ENCODE assay signal across 29 cellular contexts in the genomic region with DNA sequence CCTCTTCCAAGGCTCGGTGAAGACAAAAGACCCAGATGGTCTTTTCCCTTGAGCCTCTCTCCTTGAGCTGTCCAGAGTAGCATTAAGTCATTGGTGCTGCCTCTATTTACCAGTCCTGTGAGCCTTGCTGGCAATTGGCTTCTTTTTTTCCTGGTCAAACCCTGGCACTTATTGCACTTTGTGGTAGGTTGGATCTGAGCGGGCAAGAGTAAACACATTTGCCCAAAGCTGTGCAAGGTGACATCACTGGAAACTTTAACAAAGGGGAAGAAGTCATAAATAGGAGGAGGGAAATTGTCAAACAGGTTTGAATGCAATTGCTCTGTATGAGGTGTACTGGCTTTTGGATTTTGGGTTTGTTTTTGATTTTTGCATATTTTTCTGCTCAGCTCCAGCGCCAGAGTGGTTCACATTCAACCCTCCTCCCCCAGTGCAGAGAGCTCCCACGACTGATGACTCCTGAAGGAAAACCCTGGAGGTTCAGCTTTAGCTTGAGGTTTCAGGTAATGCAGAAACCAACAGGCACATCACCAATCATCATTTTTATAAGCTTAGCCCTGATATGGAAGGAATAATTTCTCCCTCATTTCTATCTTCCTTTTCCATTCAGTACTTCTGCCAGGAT. TPM values are rescaled to one million over a fixed set of nuclear protein-coding genes. Genes with fewer than 3 reads are reported as not detected.
A peak's percentile ranks its signal among the peaks of the same experiment; 100 is the strongest.
DNase-seq lines count a peak whose midpoint lies in the region; ATAC-seq, FAIRE-seq and TF ChIP-seq lines count a peak whose summit lies in the region.
"Had no signal": no experiment of that assay in that cellular context is flagged by ENCODE, and none has a peak within 500 bp of the region (broad histone marks: within the 10 kb centered on the region; RNA-seq: fewer than 3 reads in every experiment).

No MANE protein-coding gene starts in this region.

- no peak overlapping the region for H3K4me3 Mint-ChIP-seq in stimulated activated effector memory CD8-positive, alpha-beta T cell treated with anti-CD3 and anti-CD28 coated beads, Interleukin-12 subunit alpha, Interleukin-12 subunit beta, amount 100 ng/mL, for 72 hours
- H3K4me3 Mint-ChIP-seq: CD14-positive monocyte had no signal

- 81 to 86% methylated on average over 4 of the region's 4 CpGs for whole genome bisulfite sequencing in pancreas, 2 donors

- H3K27ac ChIP-seq in pancreas = no peak overlapping the region
- H3K27ac ChIP-seq: 22Rv1, RWPE1 had no signal

- no peaks in the 10 kb centered on the region for H3K9me3 ChIP-seq in pancreas
- H3K9me3 ChIP-seq: BE2C, MG63 had no signal

- in situ Hi-C loops in GM13976 (cut with MboI; ENCODE audit: low sequenced_read_pairs, unreplicated experiment) = no loop called here

- no peak overlapping the region for H3K27ac Mint-ChIP-seq in stimulated activated effector memory CD8-positive, alpha-beta T cell treated with anti-CD3 and anti-CD28 coated beads, Interleukin-12 subunit alpha, Interleukin-12 subunit beta, amount 100 ng/mL, for 72 hours
- H3K27ac Mint-ChIP-seq: CD14-positive monocyte had no signal

- intact Hi-C loops in left colon (cut with DNase I, micrococcal nuclease) (no loop called here), pancreas (cut with DNase I) (no loop called here)

- DNase-seq in DMS153 (lab: John Stamatoyannopoulos, UW) (peak; percentile 22), DMS153 treated with DMSO at 0.1 percent for 48 hours (lab: John Stamatoyannopoulos, UW; ENCODE audit: unreplicated experiment) (no peak), NCI-H69 (lab: John Stamatoyannopoulos, UW) (peak; percentile 3), left colon (no peak), pancreas (no peak), GM13976 (ENCODE audit: low spot score) (no peak)
- DNase-seq in stimulated activated effector memory CD8-positive, alpha-beta T cell treated with anti-CD3 and anti-CD28 coated beads, Interleukin-12 subunit alpha, Interleukin-12 subunit beta, amount 100 ng/mL, for 72 hours (ENCODE audit: low spot score in 2 of 2) = no peak
- no peak for DNase-seq in activated CD8-positive, alpha-beta memory T cell treated with anti-CD3 and anti-CD28 coated beads, Interleukin-2, amount 50 U/mL, for 4 hours
- DNase-seq: ACHN, BE2C, Calu3, HCEC 1CT, KBM-7, MG63, NCI-H146, NCI-H1930, NCI-H446 treated with DMSO at 0.1 percent for 48 hours, NCI-H526, SHP77, SW 1271 had no signal

- no peak overlapping the region for H3K4me3 ChIP-seq in pancreas
- H3K4me3 ChIP-seq: MG63 had no signal

- no peaks in the 10 kb centered on the region for H3K36me3 ChIP-seq in pancreas
- H3K36me3 ChIP-seq: BE2C, MG63 had no signal

- peak; percentile 63 for ATAC-seq in left colon
- peak in 3 of 4 donors; percentile 22 to 53 (median 48) for ATAC-seq in pancreas
- no peak for ATAC-seq in stimulated activated effector memory CD8-positive, alpha-beta T cell treated with anti-CD3 and anti-CD28 coated beads, Interleukin-12 subunit alpha, Interleukin-12 subunit beta, amount 100 ng/mL, for 72 hours
- ATAC-seq: HepG2, Panc1 had no signal

- peaks cover 3 to 7% (median 6%) of the 10 kb centered on the region in 3 donors for H3K4me1 ChIP-seq in pancreas

- H3K36me3 Mint-ChIP-seq in stimulated activated effector memory CD8-positive, alpha-beta T cell treated with anti-CD3 and anti-CD28 coated beads, Interleukin-12 subunit alpha, Interleukin-12 subunit beta, amount 100 ng/mL, for 72 hours = no peaks in the 10 kb centered on the region
- H3K36me3 Mint-ChIP-seq: CD14-positive monocyte had no signal

- no peak for FAIRE-seq in pancreas (lab: Jason Lieb, UNC)
- FAIRE-seq: G401.6, H1, HepG2 had no signal

- H3K9me3 Mint-ChIP-seq in stimulated activated effector memory CD8-positive, alpha-beta T cell treated with anti-CD3 and anti-CD28 coated beads, Interleukin-12 subunit alpha, Interleukin-12 subunit beta, amount 100 ng/mL, for 72 hours = no peaks in the 10 kb centered on the region

- no peaks in the 10 kb centered on the region for H3K4me1 Mint-ChIP-seq in stimulated activated effector memory CD8-positive, alpha-beta T cell treated with anti-CD3 and anti-CD28 coated beads, Interleukin-12 subunit alpha, Interleukin-12 subunit beta, amount 100 ng/mL, for 72 hours
- H3K4me1 Mint-ChIP-seq: CD14-positive monocyte had no signal

- H3K27me3 ChIP-seq in pancreas = no peaks in the 10 kb centered on the region
- H3K27me3 ChIP-seq: BE2C, MG63 had no signal

- no peak for TF ChIP-seq CTCF in pancreas (IDR thresholded peaks at IDR 0.05)
- TF ChIP-seq CTCF in GM13976 (IDR thresholded peaks at IDR 0.05; ENCODE audit: borderline replicate concordance, control extremely low read depth, extremely low read depth, insufficient read depth, missing control alignments) = no peak

RNA-seq across cellular contexts. Expression of gene KCNE4, which starts 8.3 kb away (rescaled TPM):
- total RNA-seq in left colon (under 1 TPM; 0.76 to 0.89 TPM), pancreas (10 to 100 TPM in 1 of 6 donors, 1 to 10 TPM in 4, under 1 TPM in 1; 0.75 to 25.2 (median 2.1) TPM)
- 1 to 10 TPM; 1.9 to 2.8 TPM for polyA plus RNA-seq in pancreas
- total RNA-seq: Calu3, HepG2, HT-29, OCI-LY7 had no signal
- polyA plus RNA-seq: CD14-positive monocyte, HepG2 had no signal

Comparison
In these comparisons a context has a peak if more than half of its experiments do, and no peak if none do; other contexts are left out.
1. DNase-seq: peak in DMS153 (single experiment) and NCI-H69 (single experiment); none in DMS153 treated with DMSO at 0.1 percent for 48 hours (single experiment), left colon (0 of 2), pancreas (0 of 6), GM13976 (single experiment), stimulated activated effector memory CD8-positive, alpha-beta T cell treated with anti-CD3 and anti-CD28 coated beads, Interleukin-12 subunit alpha, Interleukin-12 subunit beta, amount 100 ng/mL, for 72 hours (0 of 2) and activated CD8-positive, alpha-beta memory T cell treated with anti-CD3 and anti-CD28 coated beads, Interleukin-2, amount 50 U/mL, for 4 hours (single experiment).